Comparison of ENCODE assay signal across 19 cellular contexts in genomic region chr14:75140620-75141019, GRCh38.
"Had no signal": no experiment of that assay in that cellular context is flagged by ENCODE, and none has a peak within 500 bp of the region (broad histone marks: within the 10 kb centered on the region; RNA-seq: fewer than 3 reads in every experiment).

No MANE protein-coding gene starts in this region.

- H3K27me3 Mint-ChIP-seq: activated CD8-positive, alpha-beta T cell treated with anti-CD3 and anti-CD28 coated beads for 36 hours; brain; naive B cell had no signal

- H3K4me3 ChIP-seq: gastrocnemius medialis, heart left ventricle, left lung, tibial artery had no signal

- H3K27ac ChIP-seq: left lung, tibial artery had no signal

- DNase-seq: activated CD8-positive, alpha-beta T cell treated with anti-CD3 and anti-CD28 coated beads for 36 hours; activated effector memory CD4-positive, alpha-beta T cell treated with anti-CD3 and anti-CD28 coated beads, Interleukin-2, amount 50 U/mL, for 16 hours; activated T-cell treated with anti-CD3 and anti-CD28 coated beads, Interleukin-2, amount 50 U/mL, for 4 hours; amygdala; cortex of kidney; gastrocnemius medialis; heart left ventricle; left lung; mammary epithelial cell; posterior cingulate gyrus; retina; stimulated activated CD4-positive, alpha-beta T cell treated with anti-CD3 and anti-CD28 coated beads, Interleukin-2, amount 100 ng/mL, for 48 hours; stimulated activated naive CD4-positive, alpha-beta T cell; T-helper 1 cell; tibial artery had no signal

- H3K9me3 ChIP-seq: gastrocnemius medialis, heart left ventricle, left lung, tibial artery had no signal

- H3K27me3 ChIP-seq: gastrocnemius medialis, heart left ventricle, left lung, tibial artery had no signal

- H3K4me3 Mint-ChIP-seq: activated CD8-positive, alpha-beta T cell treated with anti-CD3 and anti-CD28 coated beads for 36 hours; activated T-cell treated with anti-CD3 and anti-CD28 coated beads, Interleukin-2, amount 50 U/mL, for 4 hours; brain had no signal

- H3K9me3 Mint-ChIP-seq: activated CD8-positive, alpha-beta T cell treated with anti-CD3 and anti-CD28 coated beads for 36 hours; activated naive CD4-positive, alpha-beta T cell treated with anti-CD3 and anti-CD28 coated beads, Interleukin-2, amount 50 U/mL, for 72 hours; activated T-cell treated with anti-CD3 and anti-CD28 coated beads, Interleukin-2, amount 50 U/mL, for 4 hours; brain; naive B cell had no signal

- ATAC-seq: activated CD8-positive, alpha-beta T cell treated with anti-CD3 and anti-CD28 coated beads for 36 hours; activated naive CD4-positive, alpha-beta T cell treated with anti-CD3 and anti-CD28 coated beads, Interleukin-2, amount 50 U/mL, for 72 hours; activated T-cell treated with anti-CD3 and anti-CD28 coated beads, Interleukin-2, amount 50 U/mL, for 4 hours; gastrocnemius medialis; heart left ventricle; left lung; SK-N-SH treated with all-trans-retinoic acid at 6 μM for 48 hours had no signal
